ENCODE assay signal across 29 cellular contexts in the genomic region with DNA sequence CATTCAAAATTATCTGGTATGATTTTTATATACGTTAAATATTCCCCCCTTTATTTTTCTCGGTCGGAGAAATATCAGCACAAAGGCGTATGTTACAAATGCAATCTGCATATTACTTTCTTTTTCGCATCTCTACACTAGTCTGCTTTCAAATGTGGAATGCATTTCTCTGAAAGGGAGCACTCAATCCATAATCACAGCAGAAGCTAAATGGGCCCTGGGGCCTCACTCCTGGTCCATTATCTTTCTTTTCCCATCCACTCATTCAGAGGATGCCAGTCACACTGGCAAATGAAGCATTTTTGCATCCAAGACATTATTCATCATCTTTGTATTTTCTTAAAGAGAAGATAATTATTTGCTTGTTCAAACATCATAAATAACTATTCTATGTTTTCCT.
"Had no signal": no experiment of that assay in that cellular context is flagged by ENCODE, and none has a peak within 500 bp of the region (broad histone marks: within the 10 kb centered on the region; RNA-seq: fewer than 3 reads in every experiment).

No MANE protein-coding gene starts in this region.

- H3K27me3 Mint-ChIP-seq: activated CD4-positive, alpha-beta T cell treated with anti-CD3 and anti-CD28 coated beads for 36 hours; activated CD4-positive, alpha-beta T cell treated with anti-CD3 and anti-CD28 coated beads, Interleukin-2, amount 10 ng/mL, durations not matched to agents 7 days and 5 days; activated naive CD4-positive, alpha-beta T cell treated with anti-CD3 and anti-CD28 coated beads, Interleukin-2, amount 50 U/mL, for 24 hours; activated naive CD8-positive, alpha-beta T cell treated with anti-CD3 and anti-CD28 coated beads, Interleukin-2, amount 10 ng/mL, durations not matched to agents 7 days and 5 days; activated T-cell treated with anti-CD3 and anti-CD28 coated beads, Interleukin-2, amount 50 U/mL, for 24 hours had no signal

- H3K4me2 ChIP-seq: PC-9 had no signal

- H3K36me3 Mint-ChIP-seq: activated naive CD4-positive, alpha-beta T cell treated with anti-CD3 and anti-CD28 coated beads, Interleukin-2, amount 50 U/mL, for 24 hours; activated naive CD8-positive, alpha-beta T cell treated with anti-CD3 and anti-CD28 coated beads, Interleukin-2, amount 10 ng/mL, durations not matched to agents 7 days and 5 days; WTC11 had no signal

- H3K4me3 ChIP-seq: ascending aorta, cardiac muscle cell, PC-9 had no signal

- H3K4me1 Mint-ChIP-seq: activated CD4-positive, alpha-beta T cell treated with anti-CD3 and anti-CD28 coated beads for 36 hours; activated CD4-positive, alpha-beta T cell treated with anti-CD3 and anti-CD28 coated beads, Interleukin-2, amount 10 ng/mL, durations not matched to agents 7 days and 5 days; activated naive CD4-positive, alpha-beta T cell treated with anti-CD3 and anti-CD28 coated beads, Interleukin-2, amount 50 U/mL, for 24 hours; activated naive CD8-positive, alpha-beta T cell treated with anti-CD3 and anti-CD28 coated beads, Interleukin-2, amount 10 ng/mL, durations not matched to agents 7 days and 5 days had no signal

- H3K9me3 Mint-ChIP-seq: activated CD4-positive, alpha-beta T cell treated with anti-CD3 and anti-CD28 coated beads, Interleukin-2, amount 10 ng/mL, durations not matched to agents 7 days and 5 days; activated naive CD8-positive, alpha-beta T cell treated with anti-CD3 and anti-CD28 coated beads, Interleukin-2, amount 10 ng/mL, durations not matched to agents 7 days and 5 days; activated T-helper 2 cell treated with anti-CD3 and anti-CD28 coated beads, Interferon-gamma antibody, Interleukin-2, Interleukin-4, amounts not matched to agents 10 μg/mL and 5 μg/mL and 100 μg/mL, durations not matched to agents 14 hours and 24 hours and 36 hours had no signal

- H2AFZ ChIP-seq: PC-9 had no signal

- H3K27ac ChIP-seq: ascending aorta, cardiac muscle cell, PC-9, RWPE1 had no signal

- H3K4me1 ChIP-seq: ascending aorta had no signal

- H3K9me3 ChIP-seq: ascending aorta had no signal

- H3K27me3 ChIP-seq: ascending aorta, cardiac muscle cell had no signal

- DNase-seq: activated CD4-positive, alpha-beta T cell treated with anti-CD3 and anti-CD28 coated beads for 36 hours; activated CD4-positive, alpha-beta T cell treated with anti-CD3 and anti-CD28 coated beads, Interleukin-2, amount 10 ng/mL, durations not matched to agents 7 days and 5 days; activated CD4-positive, alpha-beta T cell treated with anti-CD3 and anti-CD28 coated beads, Interleukin-2, amount 50 U/mL, for 48 hours; activated CD8-positive, alpha-beta T cell treated with anti-CD3 and anti-CD28 coated beads, Interleukin-2, amount 10 ng/mL, durations not matched to agents 7 days and 5 days; activated gamma-delta T cell; activated naive CD4-positive, alpha-beta T cell treated with Interleukin-2 at 50 U/mL for 16 hours; activated naive CD8-positive, alpha-beta T cell treated with anti-CD3 and anti-CD28 coated beads, Interleukin-2, amount 10 ng/mL, durations not matched to agents 7 days and 5 days; activated T-cell treated with anti-CD3 and anti-CD28 coated beads, Interleukin-2, amount 50 U/mL, for 24 hours; Karpas-422; KBM-7; NCI-H1105; NCI-H1417 treated with DMSO at 0.1 percent for 48 hours; NCI-H187 treated with DMSO at 0.1 percent for 48 hours; NCI-H2081; NCI-H345; NCI-H69; NCI-H82; NK-92 treated with Interleukin-12 subunit alpha and Interleukin-12 subunit beta, amount 100 ng/mL, for 24 hours; PC-9; SIG-M5; T1000 had no signal

- ATAC-seq: activated CD4-positive, alpha-beta T cell treated with anti-CD3 and anti-CD28 coated beads for 36 hours; activated CD4-positive, CD25-positive, alpha-beta regulatory T cell treated with anti-CD3 and anti-CD28 coated beads, Interleukin-2, amount 50 U/mL, for 24 hours; activated CD8-positive, alpha-beta T cell treated with anti-CD3 and anti-CD28 coated beads, Interleukin-2, amount 10 ng/mL, durations not matched to agents 7 days and 5 days; Right ventricle myocardium inferior; WTC11 had no signal

- H3K4me3 Mint-ChIP-seq: activated CD4-positive, alpha-beta T cell treated with anti-CD3 and anti-CD28 coated beads for 36 hours; activated CD4-positive, alpha-beta T cell treated with anti-CD3 and anti-CD28 coated beads, Interleukin-2, amount 10 ng/mL, durations not matched to agents 7 days and 5 days; activated CD8-positive, alpha-beta T cell treated with anti-CD3 and anti-CD28 coated beads, Interleukin-2, amount 10 ng/mL, durations not matched to agents 7 days and 5 days; activated naive CD4-positive, alpha-beta T cell treated with anti-CD3 and anti-CD28 coated beads, Interleukin-2, amount 50 U/mL, for 24 hours; activated naive CD8-positive, alpha-beta T cell treated with anti-CD3 and anti-CD28 coated beads, Interleukin-2, amount 10 ng/mL, durations not matched to agents 7 days and 5 days; activated T-cell treated with anti-CD3 and anti-CD28 coated beads, Interleukin-2, amount 50 U/mL, for 24 hours; WTC11 had no signal

- H3K27ac Mint-ChIP-seq: activated CD4-positive, alpha-beta T cell treated with anti-CD3 and anti-CD28 coated beads for 36 hours; activated CD4-positive, alpha-beta T cell treated with anti-CD3 and anti-CD28 coated beads, Interleukin-2, amount 10 ng/mL, durations not matched to agents 7 days and 5 days; activated CD8-positive, alpha-beta T cell treated with anti-CD3 and anti-CD28 coated beads, Interleukin-2, amount 10 ng/mL, durations not matched to agents 7 days and 5 days; activated naive CD4-positive, alpha-beta T cell treated with anti-CD3 and anti-CD28 coated beads, Interleukin-2, amount 50 U/mL, for 24 hours; activated naive CD8-positive, alpha-beta T cell treated with anti-CD3 and anti-CD28 coated beads, Interleukin-2, amount 10 ng/mL, durations not matched to agents 7 days and 5 days; activated T-cell treated with anti-CD3 and anti-CD28 coated beads, Interleukin-2, amount 50 U/mL, for 24 hours; activated T-helper 2 cell treated with anti-CD3 and anti-CD28 coated beads, Interferon-gamma antibody, Interleukin-2, Interleukin-4, amounts not matched to agents 10 μg/mL and 5 μg/mL and 100 μg/mL, durations not matched to agents 14 hours and 24 hours and 36 hours had no signal

- H3K36me3 ChIP-seq: ascending aorta, cardiac muscle cell had no signal
